26 cellular contexts compared by ENCODE assay signal in the genomic region with DNA sequence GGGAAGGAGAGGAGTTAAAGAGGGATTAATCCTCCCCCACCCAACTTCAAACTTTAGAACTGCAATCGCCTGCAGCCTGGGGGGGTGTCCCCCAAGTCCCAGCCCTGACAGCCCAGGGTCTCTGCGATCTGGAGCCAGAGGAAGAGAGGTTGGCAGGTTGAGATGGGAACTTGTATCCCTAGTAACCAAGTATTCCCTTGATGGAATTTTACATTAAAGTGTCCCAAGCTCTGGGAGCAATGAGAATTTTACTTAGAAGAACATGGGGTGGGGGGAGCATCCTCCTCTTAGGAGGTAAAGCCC. TPM values are rescaled to one million over a fixed set of nuclear protein-coding genes. Genes with fewer than 3 reads are reported as not detected.
DNase-seq lines count a peak whose midpoint lies in the region; ATAC-seq and TF ChIP-seq lines count a peak whose summit lies in the region.
"Had no signal": no experiment of that assay in that cellular context is flagged by ENCODE, and none has a peak within 500 bp of the region (broad histone marks: within the 10 kb centered on the region; RNA-seq: fewer than 3 reads in every experiment).

No MANE protein-coding gene starts in this region.

- DNase-seq in AG08396 (ENCODE audit: low spot score) (peak; percentile 9), astrocyte of the spinal cord (ENCODE audit: low read depth, low spot score) (peak; percentile 30), prostate gland (ENCODE audit: low spot score) (no peak), C1 segment of cervical spinal cord (lab: John Stamatoyannopoulos, UW) (no peak), left lung (no peak)
- DNase-seq in activated T-cell treated with anti-CD3 and anti-CD28 coated beads, Interleukin-2, amount 50 U/mL, for 48 hours: no peak
- DNase-seq: activated CD4-positive, alpha-beta T cell treated with anti-CD3 and anti-CD28 coated beads for 1 hour; activated naive CD4-positive, alpha-beta T cell treated with anti-CD3 and anti-CD28 coated beads for 36 hours; activated T-cell treated with anti-CD3 and anti-CD28 coated beads, Interleukin-2, amount 50 U/mL, for 4 hours; anterior cingulate cortex; cerebellar nuclear complex; COR-L47; DND-41; glutamatergic neuron; GM23248; mesendoderm; MG63; natural killer cell; NCI-H1417 treated with DMSO at 0.1 percent for 48 hours; NCI-H524; stimulated activated CD4-positive, alpha-beta T cell treated with anti-CD3 and anti-CD28 coated beads, Interleukin-1b, Interleukin-23, amount 100 ng/mL, for 48 hours had no signal

- H3K4me1 ChIP-seq in gastroesophageal sphincter (peaks cover 0 to 74% (median 12%) of the 10 kb centered on the region in 3 donors), prostate gland (replicated peaks) (peaks cover 3% of the 10 kb centered on the region), left lung (peaks cover 9 to 43% of the 10 kb centered on the region in 2 donors)

- TF ChIP-seq POLR2A in gastroesophageal sphincter (IDR thresholded peaks at IDR 0.05): no peak
- no peak for TF ChIP-seq POLR2A in prostate gland (IDR thresholded peaks at IDR 0.05)

- TF ChIP-seq EP300 in gastroesophageal sphincter (IDR thresholded peaks at IDR 0.05): no peak

- H3K9me3 ChIP-seq in gastroesophageal sphincter (no peaks in the 10 kb centered on the region), prostate gland (no peaks in the 10 kb centered on the region), left lung (no peaks in the 10 kb centered on the region)

- TF ChIP-seq CTCF in astrocyte of the spinal cord (IDR thresholded peaks at IDR 0.05; ENCODE audit: low read depth, low read length): no peak
- TF ChIP-seq CTCF in gastroesophageal sphincter (IDR thresholded peaks at IDR 0.05): no peak
- no peak for TF ChIP-seq CTCF in prostate gland (IDR thresholded peaks at IDR 0.05)
- no peak for TF ChIP-seq CTCF in left lung (IDR thresholded peaks at IDR 0.05)

- H3K4me3 ChIP-seq in astrocyte of the spinal cord (ENCODE audit: low read depth, low read length) (peak overlapping the region; percentile 10), gastroesophageal sphincter (no peak overlapping the region), prostate gland (no peak overlapping the region), left lung (no peak overlapping the region)
- H3K4me3 ChIP-seq: GM23248, MG63, skin epidermis had no signal

- in situ Hi-C loops in astrocyte of the spinal cord (cut with HindIII; ENCODE audit: low sequenced_read_pairs): no loop called here

- intact Hi-C loops in prostate gland (cut with DNase I): loop anchor here (5.0 to 10.0 kb wide), 3 partner anchors 150 to 1120 kb away; no protein-coding TSS in a partner anchor
- intact Hi-C loops in left lung (cut with DNase I): no loop called here

- H3K27ac ChIP-seq in gastroesophageal sphincter (peak overlapping the region in 3 of 4 donors; percentile 34 to 91 (median 69)), prostate gland (peak overlapping the region; percentile 69 to 81), left lung (peak overlapping the region in 1 of 2 donors; percentile 21)
- H3K27ac ChIP-seq: GM23248, skin epidermis had no signal

- H3K27me3 ChIP-seq in gastroesophageal sphincter: peaks cover 17% of the 10 kb centered on the region
- peaks cover 16% of the 10 kb centered on the region for H3K27me3 ChIP-seq in prostate gland (replicated peaks; ENCODE audit: insufficient read depth)
- peaks cover 71 to 100% of the 10 kb centered on the region in 2 donors for H3K27me3 ChIP-seq in left lung
- H3K27me3 ChIP-seq: MG63 had no signal

- WGBS in gastroesophageal sphincter (ENCODE audit: low coverage in 1 of 2), 2 donors: 19 to 59% methylated on average over 2 of the region's 2 CpGs
- 38% methylated on average over 2 of the region's 2 CpGs for WGBS in prostate gland

- ATAC-seq in gastroesophageal sphincter (no peak), GM18868 (IDR thresholded peaks at IDR 0.05; ENCODE audit: unreplicated experiment) (no peak), left lung (no peak)
- ATAC-seq: activated T-cell treated with anti-CD3 and anti-CD28 coated beads, Interleukin-2, amount 50 U/mL, for 4 hours; natural killer cell; stimulated activated effector memory CD8-positive, alpha-beta T cell treated with anti-CD3 and anti-CD28 coated beads, Interleukin-12 subunit alpha, Interleukin-12 subunit beta, amount 100 ng/mL, for 72 hours had no signal

- H3K36me3 ChIP-seq in gastroesophageal sphincter (peaks cover 0 to 6% of the 10 kb centered on the region in 2 donors), prostate gland (no peaks in the 10 kb centered on the region), left lung (no peaks in the 10 kb centered on the region)

RNA-seq across cellular contexts. Expression of gene NR2F1-AS1, which starts 6.1 kb away (rescaled TPM):
- total RNA-seq in gastroesophageal sphincter (10 to 100 TPM in 2 of 4 donors, 1 to 10 TPM in 2; 6.0 to 48.1 (median 14.4) TPM), prostate gland (10 to 100 TPM; 11.9 to 12.4 TPM), left lung (10 to 100 TPM; 10.5 to 18.3 TPM)
- total RNA-seq: activated naive CD4-positive, alpha-beta T cell treated with anti-CD3 and anti-CD28 coated beads for 36 hours; activated T-cell treated with anti-CD3 and anti-CD28 coated beads, Interleukin-2, amount 50 U/mL, for 4 hours; natural killer cell; T-helper 1 cell treated with Interleukin-12 subunit alpha and Interleukin-12 subunit beta and Interleukin-4 antibody, amounts not matched to agents 30 ng/mL and 1 ng/mL, for 36 hours had no signal

RNA-seq across cellular contexts. Expression of gene NR2F1, which starts 8.1 kb away (rescaled TPM):
- total RNA-seq in gastroesophageal sphincter (100 to 1,000 TPM in 1 of 4 donors, 10 to 100 TPM in 3; 29.4 to 111 (median 37.8) TPM), prostate gland (10 to 100 TPM; 14.9 to 49.3 TPM), left lung (10 to 100 TPM; 50.7 to 69.1 TPM)
- total RNA-seq: activated naive CD4-positive, alpha-beta T cell treated with anti-CD3 and anti-CD28 coated beads for 36 hours; natural killer cell; T-helper 1 cell treated with Interleukin-12 subunit alpha and Interleukin-12 subunit beta and Interleukin-4 antibody, amounts not matched to agents 30 ng/mL and 1 ng/mL, for 36 hours had no signal

Comparison
In these comparisons a context has a peak if more than half of its experiments do, and no peak if none do; other contexts are left out.
1. DNase-seq: peak in AG08396 (single experiment) and astrocyte of the spinal cord (single experiment); none in prostate gland (single experiment), C1 segment of cervical spinal cord (0 of 14), activated T-cell treated with anti-CD3 and anti-CD28 coated beads, Interleukin-2, amount 50 U/mL, for 48 hours (0 of 2) and left lung (0 of 2).